Comparison of ENCODE assay signal across 9 cellular contexts in the genomic region with DNA sequence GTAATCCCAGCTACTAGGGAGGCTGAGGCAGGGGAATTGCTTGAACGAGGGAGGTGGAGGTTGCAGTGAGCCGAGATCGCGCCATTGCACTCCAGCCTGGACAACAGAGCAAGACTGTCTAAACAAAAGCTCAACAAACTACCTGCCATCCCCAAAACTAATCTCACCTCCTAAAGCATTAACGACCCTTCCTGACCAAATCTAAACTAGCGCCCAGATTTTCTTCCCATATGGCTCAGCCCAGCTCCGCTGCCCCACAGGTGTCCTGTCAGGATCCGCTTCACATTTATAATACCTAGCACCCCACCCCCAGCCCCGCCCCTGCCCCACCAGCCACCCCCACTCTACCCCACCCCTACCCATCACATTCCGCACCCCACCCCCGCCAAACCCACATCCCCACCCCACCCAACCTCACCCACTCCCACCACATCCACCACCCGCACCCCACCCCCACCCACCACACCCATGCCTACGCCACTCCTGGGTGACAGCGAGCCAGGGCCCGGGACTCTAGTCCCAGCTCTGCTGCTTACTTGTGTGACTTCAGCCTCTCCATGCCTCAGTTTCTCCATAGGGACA. TPM values are rescaled to one million over a fixed set of nuclear protein-coding genes. Genes with fewer than 3 reads are reported as not detected.
DNase-seq lines count a peak whose midpoint lies in the region; ATAC-seq, FAIRE-seq and TF ChIP-seq lines count a peak whose summit lies in the region.
"Had no signal": no experiment of that assay in that cellular context is flagged by ENCODE, and none has a peak within 500 bp of the region (broad histone marks: within the 10 kb centered on the region; RNA-seq: fewer than 3 reads in every experiment).

No MANE protein-coding gene starts in this region.

- H3K27ac Mint-ChIP-seq in memory B cell: peak overlapping the region; percentile 95

- TF ChIP-seq CTCF in GM12864 (IDR thresholded peaks at IDR 0.05; ENCODE audit: low read depth, low read length, missing control alignments): no peak
- TF ChIP-seq CTCF in Peyer's patch (IDR thresholded peaks at IDR 0.05): no peak
- no peak for TF ChIP-seq CTCF in bronchial epithelial cell (IDR thresholded peaks at IDR 0.05; ENCODE audit: insufficient read depth, low read length, severe bottlenecking)

- H3K9me3 ChIP-seq in Peyer's patch: no peaks in the 10 kb centered on the region

- ATAC-seq in memory B cell (ENCODE audit: low read depth): peak; percentile 26

- H3K27ac ChIP-seq in Peyer's patch: peak overlapping the region; percentile 89 to 97 (median 92)

- no peaks in the 10 kb centered on the region for H3K27me3 ChIP-seq in Peyer's patch
- H3K27me3 ChIP-seq in bronchial epithelial cell (ENCODE audit: control insufficient read depth, insufficient read depth, low read length): no peaks in the 10 kb centered on the region

- H3K4me3 ChIP-seq in GM12864 (ENCODE audit: low read depth, low read length): peak overlapping the region; percentile 95
- H3K4me3 ChIP-seq in Peyer's patch: peak overlapping the region; percentile 81 to 99 (median 90)
- peak overlapping the region; percentile 71 for H3K4me3 ChIP-seq in bronchial epithelial cell (ENCODE audit: low read depth, low read length)

- peaks cover 31% of the 10 kb centered on the region for H3K4me1 Mint-ChIP-seq in memory B cell

- no peak for DNase-seq in GM12864 (ENCODE audit: low read depth)
- peak; percentile 36 for DNase-seq in H54 (ENCODE audit: insufficient read length, low spot score)
- DNase-seq in Peyer's patch: peak in 2 of 3 donors; percentile 24 to 59
- DNase-seq in bronchial epithelial cell (ENCODE audit: low read depth): peak; percentile 7
- DNase-seq in memory B cell (ENCODE audit: low spot score in 2 of 2): no peak
- peak; percentile 46 for DNase-seq in urothelium cell line (ENCODE audit: low spot score)
- no peak for DNase-seq in AML-193 (lab: John Stamatoyannopoulos, UW)
- no peak for DNase-seq in H4 (ENCODE audit: low spot score)

- peaks cover 4 to 50% (median 12%) of the 10 kb centered on the region in 4 donors for H3K4me1 ChIP-seq in Peyer's patch

- H3K36me3 Mint-ChIP-seq in memory B cell: no peaks in the 10 kb centered on the region

- H3K4me3 Mint-ChIP-seq in memory B cell: peak overlapping the region; percentile 85

- TF ChIP-seq POLR2A in H54 (IDR thresholded peaks at IDR 0.05; ENCODE audit: low read depth, low read length) (no peak), Peyer's patch (IDR thresholded peaks at IDR 0.05) (no peak)

- H3K9me3 Mint-ChIP-seq in memory B cell: no peaks in the 10 kb centered on the region

- H3K27me3 Mint-ChIP-seq in memory B cell: no peaks in the 10 kb centered on the region

- no peak for FAIRE-seq in H54 (lab: Jason Lieb, UNC)
- FAIRE-seq in bronchial epithelial cell (lab: Jason Lieb, UNC): no peak
- FAIRE-seq in urothelium cell line (lab: Jason Lieb, UNC): peak; percentile 27
- FAIRE-seq: TTC549 had no signal

- H3K36me3 ChIP-seq in Peyer's patch (no peaks in the 10 kb centered on the region), bronchial epithelial cell (ENCODE audit: control insufficient read depth, insufficient read depth, low read length) (no peaks in the 10 kb centered on the region)

RNA-seq across cellular contexts. Expression of gene C19orf12, which starts 0.6 kb away (rescaled TPM):
- 10 to 100 TPM; 18.2 to 49.1 (median 28.2) TPM for total RNA-seq in Peyer's patch
- total RNA-seq in bronchial epithelial cell: 9.0 and 9.7 TPM in 2 replicates
- total RNA-seq in H4 (2014; rRNA removed; shearing (Covaris generic)): 28.4 and 31.7 TPM in 2 replicates

RNA-seq across cellular contexts. Expression of gene PLEKHF1, which starts 49.2 kb away (rescaled TPM):
- total RNA-seq in Peyer's patch (10 to 100 TPM in 1 of 4 donors, 1 to 10 TPM in 3; 8.2 to 16.5 (median 9.0) TPM), bronchial epithelial cell (11.9 and 23.4 TPM in 2 replicates)
- total RNA-seq in H4 (2014; rRNA removed; shearing (Covaris generic)): 9.2 and 9.9 TPM in 2 replicates

Comparison
In these comparisons a context has a peak if more than half of its experiments do, and no peak if none do; other contexts are left out.
1. DNase-seq: peak in H54 (single experiment), Peyer's patch (2 of 3), bronchial epithelial cell (single experiment) and urothelium cell line (single experiment); none in GM12864 (single experiment), memory B cell (0 of 2), AML-193 (0 of 2) and H4 (single experiment).
2. Peak in every context shown above with its lines, with median percentiles within 50 percentile points of each other: H3K4me3 ChIP-seq.